Comparison of ENCODE assay signal across 8 cellular contexts in the genomic region with DNA sequence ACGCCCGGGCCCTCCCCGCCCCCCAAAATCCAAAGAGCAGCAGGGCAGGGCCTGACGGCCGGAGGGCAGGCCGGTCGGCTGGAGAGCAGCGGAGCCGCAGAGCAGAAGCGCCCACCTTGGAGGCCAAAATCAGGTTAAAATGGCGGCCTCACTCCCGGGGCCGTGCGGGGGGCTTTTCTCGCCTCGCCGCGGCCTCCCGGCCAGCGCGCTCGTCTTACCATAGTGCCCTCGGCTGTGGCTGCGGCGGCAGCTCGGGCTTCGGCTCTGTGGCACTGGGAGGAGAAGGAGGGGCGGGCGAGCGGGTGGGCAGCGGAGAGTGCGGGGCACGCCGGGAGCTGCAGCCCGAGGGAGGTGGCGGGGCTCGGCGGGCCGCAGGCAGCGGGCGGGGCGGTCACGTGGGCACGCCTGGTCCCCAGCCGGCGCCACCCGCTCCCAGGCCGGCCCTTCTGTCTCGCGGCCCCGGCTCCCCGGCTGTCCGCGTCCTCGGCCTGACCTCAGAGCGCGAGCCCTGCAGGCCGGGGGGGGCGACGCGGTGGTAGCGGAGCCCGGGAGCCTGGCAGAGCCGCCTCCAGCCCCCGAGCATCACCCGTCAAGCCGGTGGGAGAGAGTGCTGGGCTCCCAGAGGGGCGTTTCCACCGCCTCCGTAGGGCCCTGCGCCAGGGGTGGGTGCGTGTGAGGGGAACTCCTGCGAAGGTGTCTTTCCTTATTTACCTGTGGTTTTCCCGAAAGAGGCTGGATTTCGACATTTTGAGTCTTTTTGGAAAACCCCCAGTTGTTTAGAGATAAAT. TPM values are rescaled to one million over a fixed set of nuclear protein-coding genes. Genes with fewer than 3 reads are reported as not detected.
DNase-seq lines count a peak whose midpoint lies in the region; ATAC-seq and TF ChIP-seq lines count a peak whose summit lies in the region.

Gene CFL2 (minus strand): TSS at position 274 of the 788 bp plus-strand sequence. CDS start 53 bp downstream, at position 221.

- H3K4me3 ChIP-seq in kidney epithelial cell (ENCODE audit: low read depth, low read length): peak within 1 kb of the TSS; percentile 90

- no peaks in the 10 kb centered on the region for H3K27me3 ChIP-seq in kidney epithelial cell (ENCODE audit: control insufficient read depth, insufficient read depth, low read length)

- no peaks in the 10 kb centered on the region for H3K36me3 ChIP-seq in kidney epithelial cell (ENCODE audit: control insufficient read depth, insufficient read depth, low read length)

- DNase-seq in AG08396 (ENCODE audit: low spot score) (peak; percentile 96), NCI-H2227 treated with DMSO at 0.1 percent for 48 hours (lab: John Stamatoyannopoulos, UW) (peak; percentile 80), cerebellum (ENCODE audit: low spot score) (peak; percentile 95), kidney epithelial cell (ENCODE audit: low read depth) (no peak)
- DNase-seq in activated CD4-positive, CD25-positive, alpha-beta regulatory T cell treated with anti-CD3 and anti-CD28 coated beads, Interleukin-2, amount 50 U/mL, for 72 hours: peak; percentile 75
- DNase-seq in stimulated activated CD4-positive, alpha-beta T cell treated with anti-CD3 and anti-CD28 coated beads, Interleukin-15, amount 100 ng/mL, for 24 hours: peak; percentile 82

- ATAC-seq in GM18907 (IDR thresholded peaks at IDR 0.05; ENCODE audit: unreplicated experiment): peak; percentile 85
- peak; percentile 79 for ATAC-seq in HG03135 (IDR thresholded peaks at IDR 0.05; ENCODE audit: unreplicated experiment)

- no peak for TF ChIP-seq CTCF in kidney epithelial cell (IDR thresholded peaks at IDR 0.05; ENCODE audit: insufficient read depth, low read length, poor library complexity, severe bottlenecking)

RNA-seq across cellular contexts. Expression of gene CFL2, which starts in this region (rescaled TPM):
- 38.2 TPM for total RNA-seq in cerebellum
- total RNA-seq in kidney epithelial cell: 32.4 and 34.0 TPM in 2 replicates
